In genomic region chr6:34391023-34391485, GRCh38 we compare ENCODE assay signal across 7 cellular contexts. TPM values are rescaled to one million over a fixed set of nuclear protein-coding genes. Genes with fewer than 3 reads are reported as not detected.
DNase-seq lines count a peak whose midpoint lies in the region; ATAC-seq, FAIRE-seq and TF ChIP-seq lines count a peak whose summit lies in the region.

No MANE protein-coding gene starts in this region.

- CTCF ChIA-PET in mammary epithelial cell (lab: Charles Lee; ENCODE audit: low non-redundant PET): interaction anchor here (0.6 kb wide), 2 partner anchors 23 to 198 kb away, joined by 3 read pairs; no protein-coding TSS in a partner anchor
- CTCF ChIA-PET in HepG2 (lab: Yijun Ruan, JAX; ENCODE audit: low intra/inter-chr PET ratio, low total read pairs): no interaction called here

- WGBS in mammary epithelial cell (ENCODE audit: low coverage, missing lambda C conversion rate): 2% methylated on average over 7 of the region's 7 CpGs
- WGBS in HepG2 (ENCODE audit: low lambda C conversion rate): 1% methylated on average over 7 of the region's 7 CpGs

- intact Hi-C loops in mammary epithelial cell (cut with micrococcal nuclease) (loop anchor here (2.0 to 5.0 kb wide), 2 partner anchors 32 to 74 kb away; no protein-coding TSS in a partner anchor), HepG2 (cut with micrococcal nuclease; ENCODE audit: unreplicated experiment) (no loop called here), uterus (cut with DNase I; ENCODE audit: low total_unique reads) (loop anchor here (5.0 kb wide), 1 partner anchor 144 kb away; the partner anchor contains the start of gene SMIM29)

- dilution Hi-C loops in mammary epithelial cell (cut with HindIII; ENCODE audit: low sequenced_read_pairs): no loop called here

- peak overlapping the region; percentile 40 for H2AFZ ChIP-seq in mammary epithelial cell (ENCODE audit: low read depth, low read length)
- no peak overlapping the region for H2AFZ ChIP-seq in HepG2 (ENCODE audit: low read length)

- peak; percentile 30 to 67; a peak in 2 of 4 replicates for TF ChIP-seq POLR2A in HepG2 (IDR thresholded peaks at IDR 0.05; ENCODE audit: insufficient read depth in 1 of 2, low read depth in 2 of 2, low read length in 2 of 2)
- TF ChIP-seq POLR2A in uterus (IDR thresholded peaks at IDR 0.05): no peak

- POLR2A ChIA-PET in HepG2 (lab: Yijun Ruan, JAX): interaction anchor here (0.7 to 3.5 kb wide), 8 partner anchors 11 to 400 kb away, joined by 3 to 22 read pairs (median 3); partner anchors contain the start of genes HMGA1, RPS10, SMIM29 and SNRPC

- H3K9me3 ChIP-seq in mammary epithelial cell (replicated peaks; ENCODE audit: insufficient read depth, low read length) (no peaks in the 10 kb centered on the region), HepG2 (ENCODE audit: low read length) (no peaks in the 10 kb centered on the region), uterus (no peaks in the 10 kb centered on the region)

- H3K4me1 ChIP-seq in mammary epithelial cell (ENCODE audit: insufficient read depth, low read length): peaks cover 13% of the 10 kb centered on the region
- H3K4me1 ChIP-seq in HepG2 (ENCODE audit: insufficient read depth, low read length): peaks cover 50% of the 10 kb centered on the region
- peaks cover 0 to 7% of the 10 kb centered on the region in 2 donors for H3K4me1 ChIP-seq in uterus

- peak; percentile 41; the same call in 1 of the 2 replicates for TF ChIP-seq RAD21 in HepG2 (CRISPR knock-in tag; IDR thresholded peaks at IDR 0.05)

- no peaks in the 10 kb centered on the region for H3K27me3 ChIP-seq in mammary epithelial cell (ENCODE audit: insufficient read depth, low read length)
- no peaks in the 10 kb centered on the region; a peak in 1 of 5 replicates for H3K27me3 ChIP-seq in HepG2 (ENCODE audit: control insufficient read depth in 1 of 2, insufficient read depth in 2 of 2, low read length in 2 of 2)
- H3K27me3 ChIP-seq in uterus: no peaks in the 10 kb centered on the region

- BruUV-seq in mammary epithelial cell (replicated peaks; lab: Mats Ljungman, UMichigan) (no TSS peak), HepG2 (replicated peaks; lab: Mats Ljungman, UMichigan) (no TSS peak)

- no peak for TF ChIP-seq CTCF in GM13977 (IDR thresholded peaks at IDR 0.05; ENCODE audit: extremely low read depth, insufficient read depth, missing control alignments)
- TF ChIP-seq CTCF in mammary epithelial cell (conservative IDR thresholded peaks at IDR 0.05 in 1 of 2, IDR thresholded peaks at IDR 0.05 in 1 of 2; ENCODE audit: extremely low read depth in 1 of 2, insufficient read depth in 1 of 2, low read depth in 1 of 2, low read length in 2 of 2): no peak
- no peak for TF ChIP-seq CTCF in HepG2 (CRISPR knock-in tag; IDR thresholded peaks at IDR 0.05)
- no peak for TF ChIP-seq CTCF in uterus (IDR thresholded peaks at IDR 0.05)
- no peak for TF ChIP-seq CTCF in D721Med (IDR thresholded peaks at IDR 0.05; ENCODE audit: insufficient read depth, missing control alignments)

- H4K20me1 ChIP-seq in mammary epithelial cell (ENCODE audit: insufficient read depth, low read length) (no peaks in the 10 kb centered on the region), HepG2 (ENCODE audit: insufficient read depth, low read length) (peaks cover 22% of the 10 kb centered on the region)

- peaks cover 60% of the 10 kb centered on the region for H3K79me2 ChIP-seq in mammary epithelial cell (ENCODE audit: insufficient read depth, low read length)
- peaks cover 62% of the 10 kb centered on the region for H3K79me2 ChIP-seq in HepG2 (ENCODE audit: insufficient read depth, low read length)

- peak; percentile 62 for ATAC-seq in HepG2
- no peak for ATAC-seq in HG02938 (IDR thresholded peaks at IDR 0.05; ENCODE audit: unreplicated experiment)

- no peaks in the 10 kb centered on the region for H3K36me3 ChIP-seq in mammary epithelial cell (ENCODE audit: insufficient read depth, low read length)
- no peaks in the 10 kb centered on the region for H3K36me3 ChIP-seq in HepG2 (replicated peaks in 1 of 2; ENCODE audit: control insufficient read depth in 1 of 2, insufficient read depth in 2 of 2, low read length in 2 of 2)
- H3K36me3 ChIP-seq in uterus: no peaks in the 10 kb centered on the region

- H3K4me2 ChIP-seq in mammary epithelial cell (ENCODE audit: insufficient read depth, low read depth, low read length): peak overlapping the region; percentile 90
- H3K4me2 ChIP-seq in HepG2 (ENCODE audit: low read depth, low read length): peak overlapping the region; percentile 82

- peak overlapping the region; percentile 62 for H3K27ac ChIP-seq in mammary epithelial cell (ENCODE audit: insufficient read depth, low read depth, low read length)
- H3K27ac ChIP-seq in HepG2 (ENCODE audit: extremely low read length, insufficient read depth, low read length): peak overlapping the region; percentile 93
- H3K27ac ChIP-seq in uterus: peak overlapping the region; percentile 94 to 96

- H3K9ac ChIP-seq in mammary epithelial cell (ENCODE audit: insufficient read depth, low read length) (peak overlapping the region; percentile 75), HepG2 (ENCODE audit: insufficient read depth, low read depth, low read length) (peak overlapping the region; percentile 93)

- 0 out of 4 replicates have a peak, but pooled peaks of 1 of the 2 experiments have one; percentile 5 for TF ChIP-seq EP300 in HepG2 (IDR thresholded peaks at IDR 0.05; ENCODE audit: low read depth in 2 of 2, low read length in 2 of 2)
- no peak for TF ChIP-seq EP300 in HepG2 (CRISPR knock-in tag; IDR thresholded peaks at IDR 0.05; ENCODE audit: borderline replicate concordance)

- FAIRE-seq in HepG2 (lab: Jason Lieb, UNC): no peak
- FAIRE-seq in D721Med (lab: Jason Lieb, UNC): no peak

- in situ Hi-C loops in GM13977 (cut with MboI; ENCODE audit: low pct_unique_long_range_greater_than_20kb, low sequenced_read_pairs, unreplicated experiment) (no loop called here), mammary epithelial cell (cut with MboI; ENCODE audit: low sequenced_read_pairs in 2 of 2) (no loop called here), HepG2 (cut with HindIII; ENCODE audit: extremely low pct_ligation_motif_present, low pct_unique_long_range_greater_than_20kb) (no loop called here)

- H3K4me3 ChIP-seq in mammary epithelial cell (replicated peaks in 1 of 3; ENCODE audit: insufficient read depth in 1 of 3, low read depth in 2 of 3, low read length in 3 of 3): peak overlapping the region; percentile 58 to 99 (median 88)
- H3K4me3 ChIP-seq in HepG2 (replicated peaks in 1 of 3; ENCODE audit: insufficient read depth in 1 of 3, low read depth in 2 of 3, low read length in 3 of 3): peak overlapping the region; percentile 81 to 88 (median 86)
- peak overlapping the region; percentile 58 to 96 for H3K4me3 ChIP-seq in uterus

- peak; percentile 20 for DNase-seq in GM13977 (ENCODE audit: low spot score)
- DNase-seq in NCI-H226: peak; percentile 24
- DNase-seq in mammary epithelial cell: peak; percentile 37
- DNase-seq in HepG2 (ENCODE audit: low spot score): peak; percentile 85
- DNase-seq in uterus: peak; percentile 25 to 46
- no peak for DNase-seq in D721Med (ENCODE audit: insufficient read length, low spot score)

RNA-seq across cellular contexts. Expression of gene NUDT3, which starts 1.4 kb away (rescaled TPM):
- 10 to 100 TPM; 17.9 to 20.2 TPM for total RNA-seq in mammary epithelial cell
- polyA plus RNA-seq in mammary epithelial cell: 13.0 TPM
- 18.3 TPM for polyA minus RNA-seq in mammary epithelial cell
- total RNA-seq in HepG2 (2016; rRNA removed; fragmentation: Illumina TruSeq; extraction: Trizol): 20.2 and 30.1 TPM in 2 replicates
- 4.1 and 4.8 TPM in 2 replicates for total RNA-seq in HepG2 (2016; cell fraction: cytosol; rRNA removed; fragmentation: Illumina TruSeq; extraction: Trizol; ENCODE audit: low read depth)
- total RNA-seq in HepG2 (2016; cell fraction: insoluble cytoplasmic fraction; rRNA removed; fragmentation: Illumina TruSeq; extraction: Trizol): 19.5 and 29.7 TPM in 2 replicates
- 14.6 and 14.8 TPM in 2 replicates for total RNA-seq in HepG2 (2016; cell fraction: membrane; rRNA removed; fragmentation: Illumina TruSeq; extraction: Trizol)
- total RNA-seq in HepG2 (2016; cell fraction: nucleus; rRNA removed; fragmentation: Illumina TruSeq; extraction: Trizol): 15.7 and 19.0 TPM in 2 replicates
- 17.6 and 20.6 TPM in 2 replicates for polyA plus RNA-seq in HepG2 (2011; rRNA removed)
- polyA plus RNA-seq in HepG2 (2011; cell fraction: cytosol; rRNA removed): 10.7 and 14.8 TPM in 2 replicates
- polyA plus RNA-seq in HepG2 (2011; cell fraction: nucleus; rRNA removed): 9.2 and 11.9 TPM in 2 replicates
- polyA plus RNA-seq in HepG2 (2012): 5.6 TPM in 2 replicates
- polyA plus RNA-seq in HepG2 (2016; cell fraction: cytosol; fragmentation: Illumina TruSeq; extraction: Trizol; ENCODE audit: low read depth): 3.0 and 3.5 TPM in 2 replicates
- 22.4 and 22.7 TPM in 2 replicates for polyA plus RNA-seq in HepG2 (2016; cell fraction: insoluble cytoplasmic fraction; fragmentation: Illumina TruSeq; extraction: Trizol; ENCODE audit: low read depth)
- 7.4 and 7.7 TPM in 2 replicates for polyA plus RNA-seq in HepG2 (2016; cell fraction: membrane; fragmentation: Illumina TruSeq; extraction: Trizol; ENCODE audit: low read depth)
- polyA plus RNA-seq in HepG2 (2016; cell fraction: nucleus; fragmentation: Illumina TruSeq; extraction: Trizol; ENCODE audit: insufficient read depth, low read depth): 23.3 TPM in 2 replicates
- 23.6 and 25.7 TPM in 2 replicates for polyA minus RNA-seq in HepG2 (2011; rRNA and poly(A)+ RNA removed; ENCODE audit: low replicate concordance)
- 18.9 and 21.6 TPM in 2 replicates for polyA minus RNA-seq in HepG2 (2011; cell fraction: cytosol; rRNA and poly(A)+ RNA removed)
- 14.0 and 19.0 TPM in 2 replicates for polyA minus RNA-seq in HepG2 (2011; cell fraction: nucleus; rRNA and poly(A)+ RNA removed)
- 10 to 100 TPM; 15.6 to 58.8 (median 38.2) TPM for total RNA-seq in uterus

RNA-seq across cellular contexts. Expression of gene RPS10, which starts 34.8 kb away (rescaled TPM):
- total RNA-seq in mammary epithelial cell (1,000 to 10,000 TPM; 1,172 to 2,003 TPM), HepG2 (2016; rRNA removed; fragmentation: Illumina TruSeq; extraction: Trizol) (2,909 and 3,503 TPM in 2 replicates), uterus (1,000 to 10,000 TPM; 1,812 to 9,385 (median 3,859) TPM)
- polyA plus RNA-seq in mammary epithelial cell (4,560 TPM), HepG2 (2011; rRNA removed) (4,295 and 4,648 TPM in 2 replicates)
- polyA minus RNA-seq in mammary epithelial cell: 1,685 TPM
- total RNA-seq in HepG2 (2016; cell fraction: cytosol; rRNA removed; fragmentation: Illumina TruSeq; extraction: Trizol; ENCODE audit: low read depth): 5,102 and 5,632 TPM in 2 replicates
- total RNA-seq in HepG2 (2016; cell fraction: insoluble cytoplasmic fraction; rRNA removed; fragmentation: Illumina TruSeq; extraction: Trizol): 3,081 and 3,638 TPM in 2 replicates
- 7,429 and 7,480 TPM in 2 replicates for total RNA-seq in HepG2 (2016; cell fraction: membrane; rRNA removed; fragmentation: Illumina TruSeq; extraction: Trizol)
- 967 and 1,028 TPM in 2 replicates for total RNA-seq in HepG2 (2016; cell fraction: nucleus; rRNA removed; fragmentation: Illumina TruSeq; extraction: Trizol)
- polyA plus RNA-seq in HepG2 (2011; cell fraction: cytosol; rRNA removed): 9,439 and 9,926 TPM in 2 replicates
- 1,658 and 1,840 TPM in 2 replicates for polyA plus RNA-seq in HepG2 (2011; cell fraction: nucleus; rRNA removed)
- polyA plus RNA-seq in HepG2 (2012): 3,418 and 4,251 TPM in 2 replicates
- 5,367 and 5,814 TPM in 2 replicates for polyA plus RNA-seq in HepG2 (2016; cell fraction: cytosol; fragmentation: Illumina TruSeq; extraction: Trizol; ENCODE audit: low read depth)
- 2,908 and 3,264 TPM in 2 replicates for polyA plus RNA-seq in HepG2 (2016; cell fraction: insoluble cytoplasmic fraction; fragmentation: Illumina TruSeq; extraction: Trizol; ENCODE audit: low read depth)
- polyA plus RNA-seq in HepG2 (2016; cell fraction: membrane; fragmentation: Illumina TruSeq; extraction: Trizol; ENCODE audit: low read depth): 6,085 and 6,204 TPM in 2 replicates
- polyA plus RNA-seq in HepG2 (2016; cell fraction: nucleus; fragmentation: Illumina TruSeq; extraction: Trizol; ENCODE audit: insufficient read depth, low read depth): 1,494 and 1,555 TPM in 2 replicates
- polyA minus RNA-seq in HepG2 (2011; rRNA and poly(A)+ RNA removed; ENCODE audit: low replicate concordance): 2,566 and 3,572 TPM in 2 replicates
- 602 and 661 TPM in 2 replicates for polyA minus RNA-seq in HepG2 (2011; cell fraction: cytosol; rRNA and poly(A)+ RNA removed)
- polyA minus RNA-seq in HepG2 (2011; cell fraction: nucleus; rRNA and poly(A)+ RNA removed): 173 and 248 TPM in 2 replicates

Comparison
In these comparisons a context has a peak if more than half of its experiments do, and no peak if none do; other contexts are left out.
1. POLR2A ChIP-seq: peak in HepG2 (2 of 2); none in uterus (0 of 2).
2. Peak in every context shown above with its lines, with median percentiles within 50 percentile points of each other: H3K27ac ChIP-seq and H3K4me3 ChIP-seq.